16 cellular contexts compared by ENCODE assay signal in the genomic region with DNA sequence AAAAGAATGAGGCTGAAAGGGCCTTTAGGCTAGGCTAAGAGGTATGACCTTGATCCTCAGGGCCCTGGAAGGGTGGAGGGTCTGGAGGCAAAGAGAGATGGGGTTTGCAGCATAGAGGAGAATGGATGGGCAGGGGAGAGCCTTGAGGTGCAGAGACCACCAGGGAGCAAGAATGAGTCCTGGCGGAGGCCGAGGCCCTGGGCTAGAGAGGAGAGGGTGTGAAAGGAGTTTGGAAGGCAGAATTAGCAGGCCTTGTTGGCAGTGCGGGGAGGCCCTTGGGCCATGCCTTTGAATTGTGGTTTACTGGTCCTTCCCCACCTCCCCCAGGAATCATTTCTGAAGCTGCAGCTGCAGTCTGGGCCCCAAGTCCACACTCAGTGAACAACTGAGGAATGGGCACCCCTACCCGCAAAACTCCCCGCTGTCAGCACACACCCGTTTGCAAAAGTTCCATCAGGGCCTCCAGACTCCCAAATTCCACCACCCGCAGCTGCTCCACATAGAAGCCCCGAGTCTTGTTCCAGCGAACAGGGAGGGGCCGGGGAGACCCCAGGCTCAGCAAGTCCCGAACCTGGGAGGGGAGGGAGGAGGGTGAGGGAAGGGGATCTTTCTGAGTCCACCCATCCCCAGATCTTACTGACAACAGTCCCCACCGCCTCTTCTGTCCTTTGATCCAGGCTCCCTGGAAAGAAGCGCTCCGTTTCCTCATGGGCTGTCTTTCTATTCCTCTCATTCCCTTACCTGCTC. TPM values are rescaled to one million over a fixed set of nuclear protein-coding genes. Genes with fewer than 3 reads are reported as not detected.
DNase-seq lines count a peak whose midpoint lies in the region; ATAC-seq and TF ChIP-seq lines count a peak whose summit lies in the region.
"Had no signal": no experiment of that assay in that cellular context is flagged by ENCODE, and none has a peak within 500 bp of the region (broad histone marks: within the 10 kb centered on the region; RNA-seq: fewer than 3 reads in every experiment).

No MANE protein-coding gene starts in this region.

- H3K4me1 ChIP-seq in BLaER1 (peaks cover 82% of the 10 kb centered on the region), HCT116 (ENCODE audit: control insufficient read depth in 1 of 2, insufficient read depth in 2 of 2, low read length in 2 of 2) (peaks cover 0 to 9% of the 10 kb centered on the region in 2 experiments; a peak in 2 of 4 replicates), gastroesophageal sphincter (peaks cover 0 to 19% (median 5%) of the 10 kb centered on the region in 3 donors)
- H3K4me1 ChIP-seq in naive thymus-derived CD4-positive, alpha-beta T cell (ENCODE audit: control insufficient read depth in 2 of 2, insufficient read depth in 2 of 2, low read length in 2 of 2), result no peaks in the 10 kb centered on the region

- no peak overlapping the region for H3K27ac Mint-ChIP-seq in chondrocyte (ENCODE audit: unreplicated experiment)
- H3K27ac Mint-ChIP-seq in naive thymus-derived CD4-positive, alpha-beta T cell, result no peak overlapping the region

- H3K4me3 Mint-ChIP-seq in chondrocyte (ENCODE audit: unreplicated experiment), result peak overlapping the region; percentile 56
- H3K4me3 Mint-ChIP-seq in naive thymus-derived CD4-positive, alpha-beta T cell, result peak overlapping the region in 8 of 10 donors; percentile 46 to 75 (median 62)

- POLR2A ChIA-PET in HCT116 (lab: Charles Lee), result no interaction called here
- POLR2A ChIA-PET in naive thymus-derived CD4-positive, alpha-beta T cell (lab: Charles Lee), result no interaction called here

- no peak for TF ChIP-seq RAD21 in HCT116 (IDR thresholded peaks at IDR 0.05; ENCODE audit: low read depth)

- DNase-seq in HCT116 (ENCODE audit: low read depth, low spot score), result no peak
- DNase-seq in chondrocyte (ENCODE audit: low spot score), result peak; percentile 51
- no peak for DNase-seq in naive thymus-derived CD4-positive, alpha-beta T cell
- DNase-seq in NCI-H510A (lab: John Stamatoyannopoulos, UW), result no peak
- DNase-seq in GM19240 (ENCODE audit: insufficient read length, low spot score), result no peak
- DNase-seq: NK-92 treated with Interleukin-12 subunit alpha and Interleukin-12 subunit beta, amount 100 ng/mL, for 24 hours; SHP77; stimulated activated CD4-positive, alpha-beta T cell treated with anti-CD3 and anti-CD28 coated beads, Interleukin-4, amount 100 ng/mL, for 24 hours; T1000 had no signal

- intact Hi-C loops in HCT116 (cut with micrococcal nuclease), result no loop called here
- intact Hi-C loops in naive thymus-derived CD4-positive, alpha-beta T cell (cut with micrococcal nuclease), result no loop called here

- peaks cover 40% of the 10 kb centered on the region for H3K36me3 ChIP-seq in BLaER1
- H3K36me3 ChIP-seq in HCT116 (ENCODE audit: control insufficient read depth in 1 of 2, insufficient read depth in 2 of 2, low read length in 2 of 2), result no peaks in the 10 kb centered on the region
- no peaks in the 10 kb centered on the region for H3K36me3 ChIP-seq in naive thymus-derived CD4-positive, alpha-beta T cell (ENCODE audit: control insufficient read depth in 2 of 3, insufficient read depth in 3 of 3, low read length in 3 of 3)
- H3K36me3 ChIP-seq in gastroesophageal sphincter, result no peaks in the 10 kb centered on the region
- H3K36me3 ChIP-seq: neutrophil, sigmoid colon, uterus had no signal

- ATAC-seq in HCT116 (no peak), gastroesophageal sphincter (no peak), HG03460 (IDR thresholded peaks at IDR 0.05; ENCODE audit: unreplicated experiment) (no peak)
- ATAC-seq in naive thymus-derived CD4-positive, alpha-beta T cell, result no peak

- H3K4me1 Mint-ChIP-seq in chondrocyte (ENCODE audit: low read depth), result peaks cover 5% of the 10 kb centered on the region
- H3K4me1 Mint-ChIP-seq in naive thymus-derived CD4-positive, alpha-beta T cell, result peaks cover 2 to 15% (median 13%) of the 10 kb centered on the region in 7 donors

- peaks cover 7% of the 10 kb centered on the region for H3K9me3 Mint-ChIP-seq in chondrocyte (ENCODE audit: low read depth)
- peaks cover 0 to 12% (median 5%) of the 10 kb centered on the region in 11 donors for H3K9me3 Mint-ChIP-seq in naive thymus-derived CD4-positive, alpha-beta T cell

- no peaks in the 10 kb centered on the region for H3K9me2 ChIP-seq in HCT116 (ENCODE audit: insufficient read depth)

- H3K27me3 ChIP-seq in BLaER1 (no peaks in the 10 kb centered on the region), HCT116 (ENCODE audit: insufficient read depth, low read length) (no peaks in the 10 kb centered on the region), gastroesophageal sphincter (peaks cover 61% of the 10 kb centered on the region)
- H3K27me3 ChIP-seq in naive thymus-derived CD4-positive, alpha-beta T cell (ENCODE audit: control insufficient read depth in 2 of 2, insufficient read depth in 2 of 2, low read length in 2 of 2), result peaks cover 0 to 8% of the 10 kb centered on the region in 2 donors
- H3K27me3 ChIP-seq: uterus had no signal

- H3K9me3 ChIP-seq in BLaER1 (peaks cover 4% of the 10 kb centered on the region; the same call in 1 of the 2 replicates), HCT116 (ENCODE audit: control insufficient read depth in 1 of 2, insufficient read depth in 1 of 2, low read depth in 1 of 2, low read length in 2 of 2) (peaks cover 3 to 4% of the 10 kb centered on the region in 2 experiments; a peak in 2 of 4 replicates), gastroesophageal sphincter (peaks cover 0 to 10% (median 0%) of the 10 kb centered on the region in 3 donors)
- peaks cover 0 to 4% (median 0%) of the 10 kb centered on the region in 3 experiments for H3K9me3 ChIP-seq in naive thymus-derived CD4-positive, alpha-beta T cell (ENCODE audit: control insufficient read depth in 2 of 3, low read length in 3 of 3)
- H3K9me3 ChIP-seq: neutrophil, uterus had no signal

- no peak for TF ChIP-seq CTCF in HCT116 (IDR thresholded peaks at IDR 0.05 in 2 of 3, conservative IDR thresholded peaks at IDR 0.05 in 1 of 3; ENCODE audit: borderline replicate concordance in 1 of 3, insufficient read depth in 1 of 3, low read depth in 2 of 3, low read length in 2 of 3)
- TF ChIP-seq CTCF in chondrocyte (IDR thresholded peaks at IDR 0.05), result no peak
- TF ChIP-seq CTCF in gastroesophageal sphincter (IDR thresholded peaks at IDR 0.05), result no peak

- no peak overlapping the region for H2AFZ ChIP-seq in HCT116 (ENCODE audit: low read depth, low read length, poor library complexity, severe bottlenecking)

- peak overlapping the region; percentile 76 for H3K9ac ChIP-seq in BLaER1
- no peak overlapping the region for H3K9ac ChIP-seq in HCT116 (ENCODE audit: low read length)

- H4K20me1 ChIP-seq in BLaER1, result no peaks in the 10 kb centered on the region
- no peaks in the 10 kb centered on the region for H4K20me1 ChIP-seq in HCT116 (ENCODE audit: insufficient read depth)

- WGBS in gastroesophageal sphincter (ENCODE audit: low coverage in 1 of 2), 2 donors, result 79% methylated on average over 5 to 9 of the region's 14 CpGs

- BruUV-seq in HCT116 (replicated peaks; lab: Mats Ljungman, UMichigan), result no TSS peak

- no peaks in the 10 kb centered on the region for H3K79me2 ChIP-seq in HCT116 (ENCODE audit: insufficient read depth, low read length)

- H3K4me2 ChIP-seq in BLaER1, result peak overlapping the region; percentile 98
- peak overlapping the region; percentile 83 for H3K4me2 ChIP-seq in HCT116 (ENCODE audit: low read length)

- peak overlapping the region; percentile 79 for H3K27ac ChIP-seq in BLaER1
- no peak overlapping the region for H3K27ac ChIP-seq in HCT116 (ENCODE audit: low read depth, low read length)
- H3K27ac ChIP-seq in naive thymus-derived CD4-positive, alpha-beta T cell (ENCODE audit: low read depth, low read length), result no peak overlapping the region
- H3K27ac ChIP-seq in gastroesophageal sphincter, result no peak overlapping the region
- H3K27ac ChIP-seq: neutrophil, sigmoid colon, uterus had no signal

- peaks cover 4% of the 10 kb centered on the region for H3K36me3 Mint-ChIP-seq in chondrocyte (ENCODE audit: low read depth)
- peaks cover 0 to 7% (median 0%) of the 10 kb centered on the region in 5 donors for H3K36me3 Mint-ChIP-seq in naive thymus-derived CD4-positive, alpha-beta T cell

- TF ChIP-seq EP300 in gastroesophageal sphincter (IDR thresholded peaks at IDR 0.05), result no peak

- TF ChIP-seq POLR2A in HCT116 (IDR thresholded peaks at IDR 0.05; ENCODE audit: borderline replicate concordance, extremely low read depth, insufficient read depth, insufficient read length), result no peak
- TF ChIP-seq POLR2A in gastroesophageal sphincter (IDR thresholded peaks at IDR 0.05), result no peak

- CTCF ChIA-PET in HCT116 (lab: Charles Lee), result interaction anchor here (1.5 to 2.4 kb wide), 2 partner anchors 14 to 15 kb away, joined by 6 to 17 read pairs; no protein-coding TSS in a partner anchor
- CTCF ChIA-PET in naive thymus-derived CD4-positive, alpha-beta T cell (lab: Charles Lee), result no interaction called here

- peaks cover 6% of the 10 kb centered on the region for H3K27me3 Mint-ChIP-seq in chondrocyte (ENCODE audit: low read depth)
- peaks cover 41 to 51% (median 46%) of the 10 kb centered on the region in 5 donors for H3K27me3 Mint-ChIP-seq in naive thymus-derived CD4-positive, alpha-beta T cell

- H3K4me3 ChIP-seq in BLaER1 (peak overlapping the region; percentile 81), HCT116 (replicated peaks in 1 of 2; ENCODE audit: low read depth in 1 of 2, low read length in 2 of 2) (no peak overlapping the region), gastroesophageal sphincter (no peak overlapping the region)
- H3K4me3 ChIP-seq in naive thymus-derived CD4-positive, alpha-beta T cell (ENCODE audit: low read length), result no peak overlapping the region

- RAD21 ChIA-PET in HCT116 (lab: Charles Lee; ENCODE audit: low non-redundant PET in 1 of 2, low total read pairs in 2 of 2, uncharacterized antibody in 2 of 2, unreplicated experiment in 2 of 2), result no interaction called here

RNA-seq across cellular contexts. Expression of a gene that starts 2.1 kb away (rescaled TPM):
- 6.4 TPM for total RNA-seq in HCT116 (2021; ENCODE audit: unreplicated experiment)
- 4.5 and 5.7 TPM in 2 replicates for polyA plus RNA-seq in HCT116 (2012)
- total RNA-seq in chondrocyte, result 0.39 to 1.4 TPM (median 0.70 TPM) in 3 replicates
- total RNA-seq in naive thymus-derived CD4-positive, alpha-beta T cell, result not detected
- polyA plus RNA-seq in naive thymus-derived CD4-positive, alpha-beta T cell, result not detected
- total RNA-seq in gastroesophageal sphincter, result not detected
- total RNA-seq: fibroblast of lung had no signal
- polyA plus RNA-seq: fibroblast of lung had no signal

RNA-seq across cellular contexts. Expression of a gene that starts 18.9 kb away (rescaled TPM):
- total RNA-seq in HCT116 (2021; ENCODE audit: unreplicated experiment) (1.9 TPM), chondrocyte (not detected in 3 replicates), gastroesophageal sphincter (not detected)
- not detected in 2 replicates for polyA plus RNA-seq in HCT116 (2012)
- total RNA-seq in naive thymus-derived CD4-positive, alpha-beta T cell, result not detected
- not detected for polyA plus RNA-seq in naive thymus-derived CD4-positive, alpha-beta T cell
- total RNA-seq: sigmoid colon had no signal

RNA-seq across cellular contexts. Expression of a gene that starts 58.3 kb away (rescaled TPM):
- total RNA-seq in HCT116 (2021; ENCODE audit: unreplicated experiment) (12.0 TPM), chondrocyte (45.9 to 52.9 TPM (median 48.5 TPM) in 3 replicates), gastroesophageal sphincter (1 to 10 TPM; 1.0 to 5.7 (median 3.3) TPM)
- polyA plus RNA-seq in HCT116 (2012), result 6.5 and 7.2 TPM in 2 replicates
- total RNA-seq in naive thymus-derived CD4-positive, alpha-beta T cell, result 1 to 10 TPM; 1.2 to 2.4 (median 1.9) TPM
- polyA plus RNA-seq in naive thymus-derived CD4-positive, alpha-beta T cell, result not detected
